In genomic region chr7:30184804-30185487, GRCh38 we compare ENCODE assay signal across 10 cellular contexts. TPM values are rescaled to one million over a fixed set of nuclear protein-coding genes. Genes with fewer than 3 reads are reported as not detected.
A peak's percentile ranks its signal among the peaks of the same experiment; 100 is the strongest.
DNase-seq lines count a peak whose midpoint lies in the region; ATAC-seq and TF ChIP-seq lines count a peak whose summit lies in the region.
"Had no signal": no experiment of that assay in that cellular context is flagged by ENCODE, and none has a peak within 500 bp of the region (broad histone marks: within the 10 kb centered on the region; RNA-seq: fewer than 3 reads in every experiment).

No MANE protein-coding gene starts in this region.

- H3K4me3 Mint-ChIP-seq in CD14-positive monocyte = peak overlapping the region in 1 of 2 donors; percentile 19
- H3K4me3 Mint-ChIP-seq: WTC11 had no signal

- peak overlapping the region; percentile 97 to 99 (median 98) for H3K27ac Mint-ChIP-seq in CD14-positive monocyte
- H3K27ac Mint-ChIP-seq: WTC11 had no signal

- H4K20me1 ChIP-seq in PC-3 (ENCODE audit: low read length) = no peaks in the 10 kb centered on the region

- H3K9me3 ChIP-seq in PC-3 (ENCODE audit: low read length) (no peaks in the 10 kb centered on the region), heart left ventricle (peaks cover 0 to 15% (median 0%) of the 10 kb centered on the region in 12 donors)

- H3K36me3 ChIP-seq in PC-3 (ENCODE audit: low read depth, low read length) = no peaks in the 10 kb centered on the region
- H3K36me3 ChIP-seq in heart left ventricle = no peaks in the 10 kb centered on the region

- CTCF ChIA-PET in PC-3 (lab: Charles Lee) = no interaction called here

- H3K27me3 ChIP-seq in PC-3 (ENCODE audit: low read length) = no peaks in the 10 kb centered on the region
- H3K27me3 ChIP-seq in heart left ventricle = no peaks in the 10 kb centered on the region

- intact Hi-C loops in CD14-positive monocyte (cut with micrococcal nuclease) = loop anchor here in 1 of 2 donors (5.0 kb wide), 1 partner anchor 37 kb away; no protein-coding TSS in a partner anchor
- intact Hi-C loops in PC-3 (cut with micrococcal nuclease) = no loop called here
- intact Hi-C loops in heart left ventricle (cut with DNase I) = loop anchor here in 3 of 10 donors (5.0 kb wide), 2 partner anchors 37 to 42 kb away; no protein-coding TSS in a partner anchor
- intact Hi-C loops in sciatic nerve (cut with DNase I) = no loop called here

- POLR2A ChIA-PET in PC-3 (lab: Charles Lee; ENCODE audit: unreplicated experiment) = no interaction called here

- BruUV-seq in PC-3 (replicated peaks; lab: Mats Ljungman, UMichigan) = no TSS peak

- H3K27ac ChIP-seq in PC-3 (ENCODE audit: low read length) (no peak overlapping the region), heart left ventricle (peak overlapping the region; percentile 37 to 88 (median 58))

- 69 to 77% (median 73%) methylated on average over 4 of the region's 4 CpGs for WGBS in heart left ventricle, 4 donors

- no peaks in the 10 kb centered on the region for H3K27me3 Mint-ChIP-seq in CD14-positive monocyte (ENCODE audit: low read depth in 3 of 3)

- H3K4me2 ChIP-seq in PC-3 (ENCODE audit: low read length) = no peak overlapping the region

- H3K36me3 Mint-ChIP-seq in CD14-positive monocyte = peaks cover 19 to 24% of the 10 kb centered on the region in 2 donors

- H3K4me1 Mint-ChIP-seq in CD14-positive monocyte = peaks cover 38% of the 10 kb centered on the region

- TF ChIP-seq CTCF in CD14-positive monocyte (IDR thresholded peaks at IDR 0.05) (no peak), PC-3 (conservative IDR thresholded peaks at IDR 0.05; ENCODE audit: low read depth, low read length) (no peak), heart left ventricle (IDR thresholded peaks at IDR 0.05) (no peak)

- H3K4me3 ChIP-seq in PC-3 (ENCODE audit: low read length) = no peak overlapping the region
- H3K4me3 ChIP-seq in heart left ventricle = no peak overlapping the region

- DNase-seq in CD14-positive monocyte (ENCODE audit: low spot score) (peak; percentile 78), PC-3 (no peak), heart left ventricle (peak in 3 of 5 donors; percentile 41 to 80 (median 51)), sciatic nerve (ENCODE audit: low spot score) (no peak), activated T-cell treated with anti-CD3 and anti-CD28 coated beads for 4 hours (no peak)
- DNase-seq: NCI-H2029 treated with DMSO at 0.1 percent for 48 hours had no signal

- ATAC-seq in PC-3 (peak; percentile 29; the same call in 1 of the 2 replicates), heart left ventricle (peak; percentile 81 to 96 (median 88)), sciatic nerve (peak; percentile 78), SK-N-SH treated with all-trans-retinoic acid at 6 μM for 48 hours (no peak), GM18861 (IDR thresholded peaks at IDR 0.05; ENCODE audit: unreplicated experiment) (no peak), GM19463 (IDR thresholded peaks at IDR 0.05; ENCODE audit: unreplicated experiment) (no peak)
- ATAC-seq: WTC11 had no signal

- no peak for TF ChIP-seq POLR2A in heart left ventricle (IDR thresholded peaks at IDR 0.05)

- H2AFZ ChIP-seq in PC-3 (ENCODE audit: low read length) = no peak overlapping the region

- H3F3A ChIP-seq in PC-3 (ENCODE audit: low read length, unreplicated experiment) = no peaks in the 10 kb centered on the region

- no peaks in the 10 kb centered on the region for H3K79me2 ChIP-seq in PC-3 (ENCODE audit: low read length)

- H3K9me3 Mint-ChIP-seq in CD14-positive monocyte = peaks cover 31 to 49% (median 41%) of the 10 kb centered on the region in 7 donors

- no peak overlapping the region for H3K9ac ChIP-seq in PC-3 (ENCODE audit: low read length)

- peaks cover 11% of the 10 kb centered on the region; the same call in 1 of the 2 replicates for H3K4me1 ChIP-seq in PC-3 (ENCODE audit: insufficient read depth, low read length)
- H3K4me1 ChIP-seq in heart left ventricle = peaks cover 0 to 36% (median 19%) of the 10 kb centered on the region in 12 donors

- H3K9me2 ChIP-seq in PC-3 (replicated peaks; ENCODE audit: low read length) = no peaks in the 10 kb centered on the region

TF ChIP-seq in SK-N-SH treated with all-trans-retinoic acid at 6 μM for 48 hours, 23 proteins besides CTCF, POLR2A, EP300 and RAD21:
- no peak for TF ChIP-seq ZFP3 (CRISPR knock-in tag; IDR thresholded peaks at IDR 0.05)
- no peak for TF ChIP-seq ZC3H10 (CRISPR knock-in tag; IDR thresholded peaks at IDR 0.05)
- TF ChIP-seq GLIS3 (CRISPR knock-in tag; IDR thresholded peaks at IDR 0.05) = no peak
- no peak for TF ChIP-seq TCF4 (CRISPR knock-in tag; IDR thresholded peaks at IDR 0.05; ENCODE audit: borderline replicate concordance)
- no peak for TF ChIP-seq OSR1 (CRISPR knock-in tag; IDR thresholded peaks at IDR 0.05)
- no peak for TF ChIP-seq ISL1 (CRISPR knock-in tag; IDR thresholded peaks at IDR 0.05)
- no peak for TF ChIP-seq TSHZ2 (CRISPR knock-in tag; IDR thresholded peaks at IDR 0.05)
- no peak for TF ChIP-seq RARB (CRISPR knock-in tag; IDR thresholded peaks at IDR 0.05)
- no peak for TF ChIP-seq ZNF70 (CRISPR knock-in tag; IDR thresholded peaks at IDR 0.05)
- TF ChIP-seq ZNF565 (CRISPR knock-in tag; conservative IDR thresholded peaks at IDR 0.05; ENCODE audit: low read depth) = no peak
- TF ChIP-seq PATZ1 (CRISPR knock-in tag; IDR thresholded peaks at IDR 0.05; ENCODE audit: borderline replicate concordance) = no peak
- TF ChIP-seq BACH2 (CRISPR knock-in tag; IDR thresholded peaks at IDR 0.05; ENCODE audit: borderline replicate concordance) = no peak
- TF ChIP-seq CREB5 (CRISPR knock-in tag; IDR thresholded peaks at IDR 0.05; ENCODE audit: low read depth) = no peak

RNA-seq across cellular contexts. Expression of gene MTURN, which starts 50.2 kb away (rescaled TPM):
- polyA plus RNA-seq in CD14-positive monocyte (1 to 10 TPM; 5.9 to 7.5 TPM), heart left ventricle (10 to 100 TPM in 1 of 2 donors, 1 to 10 TPM in 1; 7.7 to 11.1 TPM)
- total RNA-seq in PC-3 (2014; rRNA removed) (5.4 and 6.3 TPM in 2 replicates), heart left ventricle (10 to 100 TPM; 16.7 to 45.2 (median 21.6) TPM), sciatic nerve (189 TPM)

Comparison
In these comparisons a context has a peak if more than half of its experiments do, and no peak if none do; other contexts are left out.
1. DNase-seq: peak in CD14-positive monocyte (single experiment) and heart left ventricle (3 of 5); none in PC-3 (single experiment), sciatic nerve (single experiment) and activated T-cell treated with anti-CD3 and anti-CD28 coated beads for 4 hours (single experiment).
2. ATAC-seq: peak in PC-3 (single experiment), heart left ventricle (4 of 4) and sciatic nerve (single experiment); none in SK-N-SH treated with all-trans-retinoic acid at 6 μM for 48 hours (single experiment), GM18861 (single experiment) and GM19463 (single experiment).